ENCODE assay signal across 18 cellular contexts in the genomic region with DNA sequence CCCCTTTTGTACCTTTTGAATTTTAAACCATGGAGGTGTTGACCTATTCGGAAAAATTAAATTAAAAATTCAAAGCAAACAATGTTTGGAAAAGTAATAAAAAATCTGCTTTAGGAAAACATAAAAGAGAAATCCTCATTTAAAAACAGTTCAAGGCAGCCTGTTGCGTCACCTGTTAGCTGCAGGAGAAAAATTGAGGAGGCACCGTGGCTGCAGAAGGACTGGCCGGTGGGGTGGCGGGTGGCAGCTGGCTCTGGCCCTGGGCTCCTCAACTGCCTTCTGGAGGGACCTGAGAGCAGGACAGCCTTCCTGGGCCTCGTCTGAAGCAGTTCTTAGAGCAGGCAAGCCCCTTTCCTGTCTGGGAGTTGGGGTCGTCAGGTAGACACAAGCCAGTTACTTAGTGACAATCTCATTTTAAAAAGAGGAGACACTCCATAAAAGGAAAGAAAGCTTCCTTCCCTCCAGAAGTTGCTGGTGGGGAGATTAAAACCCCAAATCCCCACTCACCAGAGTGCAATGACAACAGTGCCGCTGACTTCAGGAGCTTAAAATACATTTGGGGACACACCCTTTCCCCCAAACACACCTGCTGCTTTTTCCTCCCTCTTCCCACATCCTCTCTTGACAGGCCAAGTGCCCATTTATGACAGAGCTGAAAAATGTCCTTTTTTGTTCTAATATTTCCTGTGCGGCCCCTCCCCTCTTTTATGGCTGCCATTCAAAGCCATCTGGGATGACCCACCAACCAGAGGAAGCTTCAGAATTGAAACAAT. TPM values are rescaled to one million over a fixed set of nuclear protein-coding genes. Genes with fewer than 3 reads are reported as not detected.
DNase-seq lines count a peak whose midpoint lies in the region; ATAC-seq, FAIRE-seq and TF ChIP-seq lines count a peak whose summit lies in the region.
"Had no signal": no experiment of that assay in that cellular context is flagged by ENCODE, and none has a peak within 500 bp of the region (broad histone marks: within the 10 kb centered on the region; RNA-seq: fewer than 3 reads in every experiment).

No MANE protein-coding gene starts in this region.

- no peaks in the 10 kb centered on the region for H3K36me3 ChIP-seq in left ventricle myocardium inferior
- no peaks in the 10 kb centered on the region for H3K36me3 ChIP-seq in bronchial epithelial cell (ENCODE audit: control insufficient read depth, insufficient read depth, low read length)
- H3K36me3 ChIP-seq: SJCRH30 had no signal

- peak; percentile 7 for DNase-seq in NCI-H1105 treated with DMSO at 0.1 percent for 48 hours (lab: John Stamatoyannopoulos, UW)
- DNase-seq in NCI-H1105 (lab: John Stamatoyannopoulos, UW), result no peak
- no peak for DNase-seq in left ventricle myocardium inferior
- DNase-seq in left cardiac atrium, result no peak
- no peak for DNase-seq in bronchial epithelial cell (ENCODE audit: low read depth)
- no peak for DNase-seq in NCI-H510A (lab: John Stamatoyannopoulos, UW)
- no peak for DNase-seq in NCI-H2107 (lab: John Stamatoyannopoulos, UW)
- DNase-seq: 8988T, C1 segment of cervical spinal cord, COR-L47, H7, Kasumi-1, NCI-H1436, NCI-H2029 treated with DMSO at 0.1 percent for 48 hours, NCI-H226, NCI-H82 had no signal

- peaks cover 16% of the 10 kb centered on the region for H3K4me1 ChIP-seq in left ventricle myocardium inferior

- no peak for TF ChIP-seq CTCF in left ventricle myocardium inferior (IDR thresholded peaks at IDR 0.05; ENCODE audit: borderline replicate concordance)
- no peak for TF ChIP-seq CTCF in bronchial epithelial cell (IDR thresholded peaks at IDR 0.05; ENCODE audit: insufficient read depth, low read length, severe bottlenecking)

- intact Hi-C loops in left ventricle myocardium inferior (cut with micrococcal nuclease), result no loop called here
- intact Hi-C loops in left cardiac atrium (cut with DNase I), result no loop called here

- H3K27me3 ChIP-seq in left ventricle myocardium inferior (ENCODE audit: low read depth) (no peaks in the 10 kb centered on the region), bronchial epithelial cell (ENCODE audit: control insufficient read depth, insufficient read depth, low read length) (peaks cover 4% of the 10 kb centered on the region)
- H3K27me3 ChIP-seq: SJCRH30 had no signal

- H3K27ac ChIP-seq in left ventricle myocardium inferior (replicated peaks), result peak overlapping the region; percentile 21
- H3K27ac ChIP-seq: SJCRH30 had no signal

- H3K4me3 ChIP-seq in left ventricle myocardium inferior (no peak overlapping the region), bronchial epithelial cell (ENCODE audit: low read depth, low read length) (no peak overlapping the region)
- H3K4me3 ChIP-seq: SJCRH30 had no signal

- FAIRE-seq in bronchial epithelial cell (lab: Jason Lieb, UNC), result peak; percentile 70

- ATAC-seq in left cardiac atrium (no peak), HG03039 (IDR thresholded peaks at IDR 0.05; ENCODE audit: unreplicated experiment) (no peak)

- H3K9me3 ChIP-seq in left ventricle myocardium inferior (replicated peaks), result no peaks in the 10 kb centered on the region
- H3K9me3 ChIP-seq: SJCRH30 had no signal

RNA-seq across cellular contexts. Expression of a gene that starts 9.7 kb away (rescaled TPM):
- total RNA-seq in left ventricle myocardium inferior (2.7 TPM), left cardiac atrium (1 to 10 TPM; 4.2 to 5.6 TPM), bronchial epithelial cell (under 0.01 and 1.2 TPM in 2 replicates)
- total RNA-seq: SJCRH30 had no signal
